8 cellular contexts compared by ENCODE assay signal in genomic region chr3:195914648-195915473, GRCh38.
A peak's percentile ranks its signal among the peaks of the same experiment; 100 is the strongest.
DNase-seq lines count a peak whose midpoint lies in the region; ATAC-seq and TF ChIP-seq lines count a peak whose summit lies in the region.

No MANE protein-coding gene starts in this region.

- peak overlapping the region; percentile 84 for H3K27ac ChIP-seq in angular gyrus (ENCODE audit: low read depth, low read length)
- H3K27ac ChIP-seq in skin epidermis, result peak overlapping the region in 17 of 21 experiments; percentile 14 to 79 (median 59)

- in situ Hi-C loops in GM13977 (cut with MboI; ENCODE audit: low pct_unique_long_range_greater_than_20kb, low sequenced_read_pairs, unreplicated experiment), result loop anchor here (10.0 kb wide), 1 partner anchor 60 kb away; no protein-coding TSS in a partner anchor

- peak; percentile 93 for DNase-seq in GM13977 (ENCODE audit: low spot score)
- peak; percentile 96 for DNase-seq in RPMI8226
- peak; percentile 97 for DNase-seq in iPS DF 19.7 (ENCODE audit: low read depth, low spot score)
- DNase-seq in GF-D8 (lab: John Stamatoyannopoulos, UW), result no peak
- DNase-seq in KG1 (lab: John Stamatoyannopoulos, UW), result no peak

- TF ChIP-seq CTCF in GM13977 (IDR thresholded peaks at IDR 0.05; ENCODE audit: extremely low read depth, insufficient read depth, missing control alignments), result peak; percentile 82

- ATAC-seq in HG02852 (IDR thresholded peaks at IDR 0.05; ENCODE audit: unreplicated experiment), result peak; percentile 87

- no peak overlapping the region for H3K4me3 ChIP-seq in skin epidermis

Comparison
In these comparisons a context has a peak if more than half of its experiments do, and no peak if none do; other contexts are left out.
1. DNase-seq: peak in GM13977 (single experiment), RPMI8226 (single experiment) and iPS DF 19.7 (single experiment); none in GF-D8 (single experiment) and KG1 (single experiment).